In the genomic region with DNA sequence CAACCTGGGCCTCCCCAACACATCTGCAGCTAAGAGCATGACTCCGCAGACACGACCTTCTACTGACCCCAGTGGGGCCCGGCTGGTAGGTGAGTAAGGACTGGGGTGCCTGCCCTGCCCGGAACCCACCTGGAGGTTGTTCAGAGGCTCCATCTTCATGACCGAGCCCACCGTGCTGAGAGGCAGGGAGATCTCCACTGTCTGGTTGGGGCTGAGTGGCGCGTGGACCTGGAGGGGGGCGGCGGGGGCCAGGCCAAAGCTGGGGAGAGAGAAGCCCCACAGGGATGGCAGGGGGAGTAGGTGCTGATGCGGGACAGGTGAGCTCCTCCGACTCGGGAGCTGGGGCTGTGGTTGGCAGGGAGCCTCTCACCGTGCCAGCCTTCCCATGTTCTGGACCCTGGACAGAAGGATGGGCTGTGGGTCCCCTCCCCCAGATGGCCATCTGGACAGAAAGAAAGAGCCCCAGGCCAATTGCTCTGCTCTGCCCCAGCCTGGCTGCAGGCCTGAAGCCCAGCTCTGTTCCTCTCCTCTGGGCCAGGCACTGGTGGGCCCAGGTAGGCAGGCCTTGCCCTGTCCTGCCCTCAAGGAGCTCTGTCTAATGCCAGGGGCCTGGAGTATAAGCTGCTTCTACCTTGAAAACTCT, we compare ENCODE assay signal across 19 cellular contexts. TPM values are rescaled to one million over a fixed set of nuclear protein-coding genes. Genes with fewer than 3 reads are reported as not detected.
DNase-seq lines count a peak whose midpoint lies in the region; ATAC-seq, FAIRE-seq and TF ChIP-seq lines count a peak whose summit lies in the region.
"Had no signal": no experiment of that assay in that cellular context is flagged by ENCODE, and none has a peak within 500 bp of the region (broad histone marks: within the 10 kb centered on the region; RNA-seq: fewer than 3 reads in every experiment).

No MANE protein-coding gene starts in this region.

- peaks cover 7% of the 10 kb centered on the region for H4K20me1 ChIP-seq in astrocyte (ENCODE audit: insufficient read depth, low read length)

- peak overlapping the region; percentile 55 for H3K4me2 ChIP-seq in astrocyte (ENCODE audit: low read length)

- H3K4me1 ChIP-seq in right cardiac atrium (ENCODE audit: control insufficient read depth, insufficient read depth, low read length) = no peaks in the 10 kb centered on the region
- H3K4me1 ChIP-seq in astrocyte (ENCODE audit: insufficient read depth, low read length) = peaks cover 22% of the 10 kb centered on the region
- H3K4me1 ChIP-seq in esophagus squamous epithelium = peaks cover 0 to 19% (median 3%) of the 10 kb centered on the region in 3 donors
- H3K4me1 ChIP-seq: Caco-2 had no signal

- H3K4me1 Mint-ChIP-seq in astrocyte (ENCODE audit: low read depth, unreplicated experiment) (peaks cover 3% of the 10 kb centered on the region), nephron progenitor cell (peaks cover 58% of the 10 kb centered on the region)
- H3K4me1 Mint-ChIP-seq in activated naive CD4-positive, alpha-beta T cell treated with anti-CD3 and anti-CD28 coated beads, Interleukin-2, amount 10 ng/mL, durations not matched to agents 7 days and 5 days = no peaks in the 10 kb centered on the region
- H3K4me1 Mint-ChIP-seq: CD14-positive monocyte had no signal

- H3K9ac ChIP-seq in astrocyte (ENCODE audit: low read length) = no peak overlapping the region

- H2AFZ ChIP-seq in astrocyte (ENCODE audit: low read depth, low read length) = no peak overlapping the region

- ATAC-seq in right cardiac atrium = no peak
- ATAC-seq in left ventricle myocardium superior = no peak
- no peak for ATAC-seq in GM18861 (IDR thresholded peaks at IDR 0.05; ENCODE audit: unreplicated experiment)

- H3K36me3 Mint-ChIP-seq in astrocyte (ENCODE audit: low read depth, unreplicated experiment) (peaks cover 14% of the 10 kb centered on the region), nephron progenitor cell (ENCODE audit: low read depth) (peaks cover 26% of the 10 kb centered on the region)
- H3K36me3 Mint-ChIP-seq in activated naive CD4-positive, alpha-beta T cell treated with anti-CD3 and anti-CD28 coated beads, Interleukin-2, amount 10 ng/mL, durations not matched to agents 7 days and 5 days = peaks cover 13% of the 10 kb centered on the region

- WGBS in right cardiac atrium = 88% methylated on average over 14 of the region's 14 CpGs
- WGBS in esophagus squamous epithelium, 2 donors = 82 to 100% methylated on average over 1 to 5 of the region's 14 CpGs

- H3K27me3 ChIP-seq in right cardiac atrium (ENCODE audit: control insufficient read depth, insufficient read depth) = no peaks in the 10 kb centered on the region
- no peaks in the 10 kb centered on the region for H3K27me3 ChIP-seq in astrocyte (ENCODE audit: insufficient read depth, low read length)
- H3K27me3 ChIP-seq in esophagus squamous epithelium = no peaks in the 10 kb centered on the region
- H3K27me3 ChIP-seq: SJCRH30 had no signal

- DNase-seq in right cardiac atrium (peak in 2 of 3 donors; percentile 40 to 51), left ventricle myocardium superior (no peak), astrocyte (ENCODE audit: low read depth) (no peak), nephron progenitor cell (no peak), esophagus squamous epithelium (lab: John Stamatoyannopoulos, UW) (no peak)
- DNase-seq in activated naive CD4-positive, alpha-beta T cell treated with anti-CD3 and anti-CD28 coated beads, Interleukin-2, amount 10 ng/mL, durations not matched to agents 7 days and 5 days = no peak
- DNase-seq: Caco-2, DMS53, GOT3, NCI-H1048, NCI-H146, NCI-H2081, NCI-H774, RPMI8226, SJCRH30 had no signal

- H3K36me3 ChIP-seq in astrocyte (ENCODE audit: insufficient read depth, low read length) = peaks cover 8% of the 10 kb centered on the region
- H3K36me3 ChIP-seq in esophagus squamous epithelium = peaks cover 42 to 100% (median 70%) of the 10 kb centered on the region in 3 donors
- H3K36me3 ChIP-seq: SJCRH30 had no signal

- H3K27ac Mint-ChIP-seq in astrocyte (ENCODE audit: unreplicated experiment) (no peak overlapping the region), nephron progenitor cell (peak overlapping the region; percentile 85)
- H3K27ac Mint-ChIP-seq in activated naive CD4-positive, alpha-beta T cell treated with anti-CD3 and anti-CD28 coated beads, Interleukin-2, amount 10 ng/mL, durations not matched to agents 7 days and 5 days = no peak overlapping the region

- H3K4me3 Mint-ChIP-seq in astrocyte (ENCODE audit: unreplicated experiment) (no peak overlapping the region), nephron progenitor cell (no peak overlapping the region)
- no peak overlapping the region for H3K4me3 Mint-ChIP-seq in activated naive CD4-positive, alpha-beta T cell treated with anti-CD3 and anti-CD28 coated beads, Interleukin-2, amount 10 ng/mL, durations not matched to agents 7 days and 5 days
- H3K4me3 Mint-ChIP-seq: CD14-positive monocyte had no signal

- no peak for TF ChIP-seq POLR2A in esophagus squamous epithelium (IDR thresholded peaks at IDR 0.05)

- no peaks in the 10 kb centered on the region for H3K9me3 ChIP-seq in right cardiac atrium (ENCODE audit: control insufficient read depth, low read length)
- no peaks in the 10 kb centered on the region for H3K9me3 ChIP-seq in astrocyte (ENCODE audit: insufficient read depth, low read depth, low read length)
- no peaks in the 10 kb centered on the region for H3K9me3 ChIP-seq in esophagus squamous epithelium
- H3K9me3 ChIP-seq: Caco-2, SJCRH30 had no signal

- no peak for FAIRE-seq in astrocyte (lab: Jason Lieb, UNC)
- FAIRE-seq: A204.1 had no signal

- H3K9me3 Mint-ChIP-seq in astrocyte (ENCODE audit: unreplicated experiment) (no peaks in the 10 kb centered on the region), nephron progenitor cell (no peaks in the 10 kb centered on the region)
- H3K9me3 Mint-ChIP-seq in activated naive CD4-positive, alpha-beta T cell treated with anti-CD3 and anti-CD28 coated beads, Interleukin-2, amount 10 ng/mL, durations not matched to agents 7 days and 5 days = no peaks in the 10 kb centered on the region
- H3K9me3 Mint-ChIP-seq: CD14-positive monocyte had no signal

- no peaks in the 10 kb centered on the region for H3K79me2 ChIP-seq in astrocyte (ENCODE audit: insufficient read depth, low read length)

- TF ChIP-seq CTCF in astrocyte (IDR thresholded peaks at IDR 0.05; ENCODE audit: insufficient read depth, low read depth, low read length) (no peak), nephron progenitor cell (IDR thresholded peaks at IDR 0.05) (no peak), esophagus squamous epithelium (IDR thresholded peaks at IDR 0.05) (no peak)

- CTCF ChIA-PET in activated naive CD4-positive, alpha-beta T cell treated with anti-CD3 and anti-CD28 coated beads, Interleukin-2, amount 10 ng/mL, durations not matched to agents 7 days and 5 days (lab: Charles Lee) = no interaction called here

- H3K27ac ChIP-seq in right cardiac atrium (ENCODE audit: low read length) (no peak overlapping the region), astrocyte (ENCODE audit: low read depth, low read length) (no peak overlapping the region), esophagus squamous epithelium (no peak overlapping the region)
- H3K27ac ChIP-seq: SJCRH30 had no signal

- intact Hi-C loops in right cardiac atrium (cut with DNase I) = no loop called here
- intact Hi-C loops in left ventricle myocardium superior (cut with micrococcal nuclease) = no loop called here
- intact Hi-C loops in esophagus squamous epithelium (cut with DNase I) = no loop called here

- no peaks in the 10 kb centered on the region for H3K27me3 Mint-ChIP-seq in astrocyte (ENCODE audit: low read depth, unreplicated experiment)
- no peaks in the 10 kb centered on the region for H3K27me3 Mint-ChIP-seq in nephron progenitor cell (ENCODE audit: low read depth, poor library complexity)
- no peaks in the 10 kb centered on the region for H3K27me3 Mint-ChIP-seq in activated naive CD4-positive, alpha-beta T cell treated with anti-CD3 and anti-CD28 coated beads, Interleukin-2, amount 10 ng/mL, durations not matched to agents 7 days and 5 days

- H3K4me3 ChIP-seq in right cardiac atrium (ENCODE audit: low read length) = no peak overlapping the region
- H3K4me3 ChIP-seq in astrocyte (ENCODE audit: insufficient read depth, low read depth, low read length) = no peak overlapping the region
- no peak overlapping the region for H3K4me3 ChIP-seq in esophagus squamous epithelium
- H3K4me3 ChIP-seq: SJCRH30 had no signal

RNA-seq across cellular contexts. Expression of a gene that starts 16.3 kb away (rescaled TPM):
- 1 to 10 TPM; 1.1 to 2.9 (median 1.6) TPM for total RNA-seq in right cardiac atrium
- polyA plus RNA-seq in right cardiac atrium = 1.2 TPM
- total RNA-seq in left ventricle myocardium superior = 1.2 TPM
- 0.19 and 1.5 TPM in 2 replicates for total RNA-seq in astrocyte
- total RNA-seq in esophagus squamous epithelium = 1 to 10 TPM in 1 of 4 donors, under 1 TPM in 2, not detected in 1; 0.38 to 3.5 (median 0.75) TPM
- total RNA-seq: NCI-H460 had no signal

RNA-seq across cellular contexts. Expression of a gene that starts 25.3 kb away (rescaled TPM):
- total RNA-seq in right cardiac atrium = 10 to 100 TPM; 17.1 to 25.7 (median 22.6) TPM
- polyA plus RNA-seq in right cardiac atrium = 16.9 TPM
- total RNA-seq in left ventricle myocardium superior = 23.2 TPM
- total RNA-seq in astrocyte = 24.3 and 26.0 TPM in 2 replicates
- total RNA-seq in esophagus squamous epithelium = 10 to 100 TPM; 26.9 to 52.1 (median 36.9) TPM

RNA-seq across cellular contexts. Expression of a gene that starts 56.6 kb away (rescaled TPM):
- 10 to 100 TPM; 33.5 to 44.6 (median 40.3) TPM for total RNA-seq in right cardiac atrium
- 21.7 TPM for polyA plus RNA-seq in right cardiac atrium
- 30.0 TPM for total RNA-seq in left ventricle myocardium superior
- total RNA-seq in astrocyte = 65.9 and 69.5 TPM in 2 replicates
- total RNA-seq in esophagus squamous epithelium = 100 to 1,000 TPM in 2 of 4 donors, 10 to 100 TPM in 2; 63.5 to 144 (median 95.4) TPM

Comparison
In these comparisons a context has a peak if more than half of its experiments do, and no peak if none do; other contexts are left out.
1. DNase-seq: peak in right cardiac atrium (2 of 3); none in left ventricle myocardium superior (single experiment), astrocyte (single experiment), nephron progenitor cell (single experiment), esophagus squamous epithelium (single experiment) and activated naive CD4-positive, alpha-beta T cell treated with anti-CD3 and anti-CD28 coated beads, Interleukin-2, amount 10 ng/mL, durations not matched to agents 7 days and 5 days (single experiment).